Comparison of ENCODE assay signal across 15 cellular contexts in genomic region chr6:166470029-166470862, GRCh38.
"Had no signal": no experiment of that assay in that cellular context is flagged by ENCODE, and none has a peak within 500 bp of the region (broad histone marks: within the 10 kb centered on the region; RNA-seq: fewer than 3 reads in every experiment).

No MANE protein-coding gene starts in this region.

- H3K9me3 ChIP-seq: body of pancreas, stomach, thoracic aorta had no signal

- H3K36me3 ChIP-seq: thoracic aorta had no signal

- H3K27ac ChIP-seq: body of pancreas, stomach, thoracic aorta had no signal

- FAIRE-seq: urothelium cell line had no signal

- H3K4me3 ChIP-seq: body of pancreas, stomach, thoracic aorta had no signal

- DNase-seq: activated CD4-positive, alpha-beta T cell treated with anti-CD3 and anti-CD28 coated beads, Interleukin-2, amount 50 U/mL, for 1 hour; activated CD4-positive, CD25-positive, alpha-beta regulatory T cell; activated T-cell treated with anti-CD3 and anti-CD28 coated beads for 4 hours; amniotic stem cell; body of pancreas; cerebellar nuclear complex; effector memory CD8-positive, alpha-beta T cell; left colon; natural killer cell; nucleus accumbens; stimulated activated CD4-positive, alpha-beta T cell treated with anti-CD3 and anti-CD28 coated beads, Interleukin-4, amount 100 ng/mL, for 4 hours; stomach had no signal

- ATAC-seq: activated naive CD4-positive, alpha-beta T cell treated with anti-CD3 and anti-CD28 coated beads, Interleukin-2, amount 50 U/mL, for 72 hours; body of pancreas; effector memory CD8-positive, alpha-beta T cell; left colon; natural killer cell had no signal

- H3K27me3 ChIP-seq: body of pancreas, stomach had no signal
